ENCODE assay signal across 1 cellular context in genomic region chr3:112327371-112327951, GRCh38.
TF ChIP-seq lines count a peak whose summit lies in the region.

No MANE protein-coding gene starts in this region.

TF ChIP-seq in GM12878, 131 proteins besides CTCF, POLR2A, EP300 and RAD21:
- TF ChIP-seq SIX5 (IDR thresholded peaks at IDR 0.05; ENCODE audit: low read depth, low read length, severe bottlenecking) (peak; percentile 18), BCL3 (IDR thresholded peaks at IDR 0.05; ENCODE audit: borderline replicate concordance, insufficient read depth, low read depth, low read length, poor library complexity, severe bottlenecking) (no peak), ATF7 (IDR thresholded peaks at IDR 0.05; ENCODE audit: low read depth) (0 out of 2 replicates have a peak, but pooled peaks have one; percentile 23), MEF2A (IDR thresholded peaks at IDR 0.05; ENCODE audit: insufficient read depth, low read depth, low read length) (peak; percentile 70; the same call in 1 of the 2 replicates), SMAD5 (IDR thresholded peaks at IDR 0.05; ENCODE audit: low read depth) (no peak), BRCA1 (IDR thresholded peaks at IDR 0.05; ENCODE audit: low read depth, low read length) (no peak), MEF2B (IDR thresholded peaks at IDR 0.05; ENCODE audit: partially characterized antibody, poor library complexity, severe bottlenecking) (peak; percentile 6), MYB (IDR thresholded peaks at IDR 0.05; ENCODE audit: borderline replicate concordance, low read depth, low read length) (no peak), ZNF592 (IDR thresholded peaks at IDR 0.05) (0 out of 2 replicates have a peak, but pooled peaks have one; percentile 86), SMC3 (IDR thresholded peaks at IDR 0.05; ENCODE audit: borderline replicate concordance, low read length) (peak; percentile 98), BCL11A (IDR thresholded peaks at IDR 0.05; ENCODE audit: low read depth, low read length) (no peak), RUNX3 (IDR thresholded peaks at IDR 0.05; ENCODE audit: low read length) (peak; percentile 13; the same call in 1 of the 2 replicates), PKNOX1 (IDR thresholded peaks at IDR 0.05) (peak; percentile 11; the same call in 1 of the 2 replicates), BCLAF1 (IDR thresholded peaks at IDR 0.05) (no peak), RB1 (IDR thresholded peaks at IDR 0.05; ENCODE audit: borderline replicate concordance) (no peak), POU2F2 (IDR thresholded peaks at IDR 0.05; ENCODE audit: borderline replicate concordance, low read depth, low read length) (no peak), ATF3 (IDR thresholded peaks at IDR 0.05; ENCODE audit: borderline replicate concordance, extremely low read depth, low read depth, low read length) (no peak), CBX5 (IDR thresholded peaks at IDR 0.05; ENCODE audit: low read depth) (peak; percentile 71; the same call in 1 of the 2 replicates), TBL1XR1 (IDR thresholded peaks at IDR 0.05; ENCODE audit: low read depth, low read length) (no peak), E4F1 (IDR thresholded peaks at IDR 0.05; ENCODE audit: borderline replicate concordance, partially characterized antibody) (no peak), NRF1 (conservative IDR thresholded peaks at IDR 0.05; ENCODE audit: low read depth, low read length) (no peak), FOXM1 (IDR thresholded peaks at IDR 0.05; ENCODE audit: low read depth, low read length) (peak; percentile 69), GABPA (IDR thresholded peaks at IDR 0.05; ENCODE audit: low read depth) (no peak), JUND (IDR thresholded peaks at IDR 0.05; ENCODE audit: low read depth, low read length) (no peak), ZSCAN29 (IDR thresholded peaks at IDR 0.05) (no peak), SIN3A (IDR thresholded peaks at IDR 0.05; ENCODE audit: low read depth, low read length) (no peak), E2F8 (IDR thresholded peaks at IDR 0.05; ENCODE audit: low read depth, partially characterized antibody) (no peak), SMARCA5 (IDR thresholded peaks at IDR 0.05) (peak; percentile 66; the same call in 1 of the 2 replicates), SRF (IDR thresholded peaks at IDR 0.05; ENCODE audit: low read depth in 2 of 2, low read length in 2 of 2) (no peak), YY1 (IDR thresholded peaks at IDR 0.05; ENCODE audit: low read depth, low read length) (peak; percentile 40; the same call in 1 of the 2 replicates), ZNF24 (IDR thresholded peaks at IDR 0.05) (peak; percentile 72), KDM1A (IDR thresholded peaks at IDR 0.05; ENCODE audit: borderline replicate concordance) (no peak), ZNF687 (IDR thresholded peaks at IDR 0.05) (peak; percentile 72), NFIC (IDR thresholded peaks at IDR 0.05; ENCODE audit: low read depth, low read length) (no peak), SKIL (IDR thresholded peaks at IDR 0.05; ENCODE audit: low read depth, poor library complexity, severe bottlenecking) (peak; percentile 41)
